ENCODE assay signal across 7 cellular contexts in the genomic region with DNA sequence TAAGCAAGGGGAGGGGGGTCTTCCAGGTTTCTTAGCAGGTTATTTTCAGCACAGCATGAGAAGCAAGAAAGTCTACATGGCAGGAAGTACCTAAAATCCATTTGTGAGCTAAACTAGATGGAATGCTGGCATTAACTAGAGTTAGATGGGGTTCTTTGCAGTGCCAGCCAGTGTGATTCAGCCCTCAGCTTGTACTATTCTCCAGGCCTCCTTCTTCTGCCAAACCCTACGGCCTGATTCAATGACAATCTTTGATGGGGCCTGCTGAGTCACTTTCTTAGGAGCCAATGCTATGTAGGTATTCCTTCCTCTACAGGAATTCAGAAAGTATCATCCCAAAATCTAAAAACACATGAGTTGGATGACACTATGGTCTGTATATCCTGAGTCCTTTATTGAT. TPM values are rescaled to one million over a fixed set of nuclear protein-coding genes. Genes with fewer than 3 reads are reported as not detected.
"Had no signal": no experiment of that assay in that cellular context is flagged by ENCODE, and none has a peak within 500 bp of the region (broad histone marks: within the 10 kb centered on the region; RNA-seq: fewer than 3 reads in every experiment).

No MANE protein-coding gene starts in this region.

RNA-seq across cellular contexts. Expression of gene FAM47C, which starts 26.1 kb away (rescaled TPM):
- total RNA-seq: activated CD4-positive, alpha-beta memory T cell treated with anti-CD3 and anti-CD28 coated beads for 36 hours; activated CD4-positive, alpha-beta T cell treated with anti-CD3 and anti-CD28 coated beads, Interleukin-2, amount 10 ng/mL, durations not matched to agents 7 days and 5 days; activated naive CD4-positive, alpha-beta T cell treated with anti-CD3 and anti-CD28 coated beads, Interleukin-2, amount 50 U/mL, for 72 hours; activated T-cell treated with anti-CD3 and anti-CD28 coated beads, Interleukin-2, amount 50 U/mL, for 4 hours; body of pancreas; PC-9; T-cell had no signal
